In the genomic region with DNA sequence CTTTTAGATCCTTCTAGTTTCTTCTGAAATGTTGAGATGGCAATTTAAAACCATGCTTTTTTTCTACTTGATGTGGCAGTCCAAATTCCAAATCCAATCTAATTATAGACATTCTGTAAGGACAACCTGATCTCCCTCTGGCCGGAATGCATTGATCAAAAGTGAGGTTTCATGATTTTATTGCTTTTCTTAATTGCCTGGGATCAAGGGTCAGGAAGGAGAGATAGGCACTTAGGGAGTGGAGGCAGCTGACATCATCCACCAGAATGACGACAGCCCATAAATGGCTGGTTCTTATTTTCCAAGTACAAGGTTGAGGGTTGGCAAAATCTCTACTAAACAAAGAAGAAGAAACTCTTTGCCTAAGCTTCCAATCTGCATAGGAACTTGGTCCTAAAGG, we compare ENCODE assay signal across 17 cellular contexts. TPM values are rescaled to one million over a fixed set of nuclear protein-coding genes. Genes with fewer than 3 reads are reported as not detected.
DNase-seq lines count a peak whose midpoint lies in the region; ATAC-seq and TF ChIP-seq lines count a peak whose summit lies in the region.
"Had no signal": no experiment of that assay in that cellular context is flagged by ENCODE, and none has a peak within 500 bp of the region (broad histone marks: within the 10 kb centered on the region; RNA-seq: fewer than 3 reads in every experiment).

No MANE protein-coding gene starts in this region.

- peak; percentile 11 for TF ChIP-seq EP300 in transverse colon (IDR thresholded peaks at IDR 0.05; ENCODE audit: low read depth)

- TF ChIP-seq CTCF in colonic mucosa (IDR thresholded peaks at IDR 0.05) (no peak), mucosa of descending colon (IDR thresholded peaks at IDR 0.05) (no peak), transverse colon (IDR thresholded peaks at IDR 0.05) (no peak)

- peak; percentile 95 for ATAC-seq in mucosa of descending colon
- ATAC-seq: HCT116 had no signal

- H3K27ac ChIP-seq in colonic mucosa (peak overlapping the region; percentile 75), transverse colon (peak overlapping the region; percentile 72 to 81 (median 77))
- H3K27ac ChIP-seq: GM23248 had no signal

- H3K9ac ChIP-seq in colonic mucosa (ENCODE audit: low read depth in 2 of 2, low read length in 2 of 2) = peak overlapping the region in 1 of 2 donors; percentile 51
- H3K9ac ChIP-seq: GM23248 had no signal

- in situ Hi-C loops in transverse colon (cut with MboI; ENCODE audit: low pct_ligation_motif_present in 1 of 4, low pct_unique_long_range_greater_than_20kb in 1 of 4, low sequenced_read_pairs in 3 of 4) = loop anchor here in 1 of 4 donors (25.0 kb wide), 1 partner anchor 116 kb away; a partner anchor contains a TSS

- DNase-seq in HuH-7 (ENCODE audit: low spot score) = peak; percentile 64
- peak; percentile 71 for DNase-seq in colonic mucosa
- peak in 1 of 3 donors; percentile 77 for DNase-seq in mucosa of descending colon
- peak; percentile 74 for DNase-seq in transverse colon
- DNase-seq in iPS-NIHi7 (ENCODE audit: extremely low spot score) = no peak
- no peak for DNase-seq in NCI-H2227 (lab: John Stamatoyannopoulos, UW; ENCODE audit: unreplicated experiment)
- DNase-seq in posterior cingulate gyrus = no peak
- DNase-seq: CD4-positive, alpha-beta T cell; DMS79 treated with DMSO at 0.1 percent for 48 hours; GDM1; GM23248; Karpas-422; NCI-H1105 treated with DMSO at 0.1 percent for 48 hours; NCI-H187 treated with DMSO at 0.1 percent for 48 hours; NCI-H510A treated with DMSO at 0.1 percent for 48 hours; SHP77 had no signal

- WGBS in transverse colon (ENCODE audit: low coverage in 1 of 2), 2 donors = 33 to 56% methylated on average over 2 of the region's 2 CpGs

- H3K9me3 ChIP-seq in colonic mucosa (no peaks in the 10 kb centered on the region), mucosa of descending colon (no peaks in the 10 kb centered on the region), transverse colon (no peaks in the 10 kb centered on the region)

- H3K4me3 ChIP-seq in colonic mucosa (no peak overlapping the region), mucosa of descending colon (no peak overlapping the region), transverse colon (no peak overlapping the region)
- H3K4me3 ChIP-seq: GM23248 had no signal

- intact Hi-C loops in colonic mucosa (cut with DNase I) = no loop called here
- intact Hi-C loops in mucosa of descending colon (cut with DNase I, micrococcal nuclease) = no loop called here
- intact Hi-C loops in transverse colon (cut with DNase I; ENCODE audit: low total_unique reads) = no loop called here
- intact Hi-C loops in posterior cingulate gyrus (cut with DNase I) = no loop called here

- no peak for TF ChIP-seq POLR2A in transverse colon (IDR thresholded peaks at IDR 0.05)

- H3K27me3 ChIP-seq in colonic mucosa = no peaks in the 10 kb centered on the region
- no peaks in the 10 kb centered on the region for H3K27me3 ChIP-seq in transverse colon

- H3K4me1 ChIP-seq in colonic mucosa (no peaks in the 10 kb centered on the region), mucosa of descending colon (ENCODE audit: low read depth) (peaks cover 29% of the 10 kb centered on the region), transverse colon (peaks cover 0 to 52% (median 9%) of the 10 kb centered on the region in 4 donors)

- H3K36me3 ChIP-seq in colonic mucosa = no peaks in the 10 kb centered on the region
- H3K36me3 ChIP-seq in mucosa of descending colon (ENCODE audit: low read depth) = no peaks in the 10 kb centered on the region
- no peaks in the 10 kb centered on the region for H3K36me3 ChIP-seq in transverse colon

RNA-seq across cellular contexts. Expression of a gene that starts 46.4 kb away (rescaled TPM):
- total RNA-seq in colonic mucosa (10 to 100 TPM; 29.9 to 40.1 TPM), mucosa of descending colon (10 to 100 TPM; 15.5 to 31.5 (median 27.5) TPM), transverse colon (10 to 100 TPM in 3 of 4 donors, 1 to 10 TPM in 1; 4.8 to 28.5 (median 17.4) TPM)

Comparison
In these comparisons a context has a peak if more than half of its experiments do, and no peak if none do; other contexts are left out.
1. DNase-seq: peak in HuH-7 (single experiment), colonic mucosa (single experiment) and transverse colon (single experiment); none in iPS-NIHi7 (single experiment), NCI-H2227 (single experiment) and posterior cingulate gyrus (0 of 10).